ENCODE assay signal across 10 cellular contexts in genomic region chr19:46006411-46006810, GRCh38. TPM values are rescaled to one million over a fixed set of nuclear protein-coding genes. Genes with fewer than 3 reads are reported as not detected.
"Had no signal": no experiment of that assay in that cellular context is flagged by ENCODE, and none has a peak within 500 bp of the region (broad histone marks: within the 10 kb centered on the region; RNA-seq: fewer than 3 reads in every experiment).

No MANE protein-coding gene starts in this region.

- ATAC-seq: HCT116 had no signal

- H2AFZ ChIP-seq: GM23248 had no signal

- H3K4me3 Mint-ChIP-seq: HFFc6 had no signal

- H3K9me3 ChIP-seq: HAP-1 had no signal

- H3K9ac ChIP-seq: GM23248 had no signal

- H3K27ac Mint-ChIP-seq: HFFc6 had no signal

- H3K4me1 ChIP-seq: HAP-1 had no signal

- H3K36me3 ChIP-seq: HAP-1 had no signal

- FAIRE-seq: HTR-8/SVneo had no signal

- H3K27ac ChIP-seq: GM23248 had no signal

- H3K9me3 Mint-ChIP-seq: HFFc6 had no signal

- DNase-seq: GM23248, GOT3, H7, HFFc6, IMR-90 had no signal

- H3K4me3 ChIP-seq: GM23248, HAP-1 had no signal

RNA-seq across cellular contexts. Expression of gene PGLYRP1, which starts 16.4 kb away (rescaled TPM):
- total RNA-seq: GM23248, H4, H7, HFFc6, HT-29, IMR-90 had no signal
- polyA plus RNA-seq: GM23248, IMR-90 had no signal

RNA-seq across cellular contexts. Expression of gene NOVA2, which starts 32.7 kb away (rescaled TPM):
- total RNA-seq: GM23248, HT-29, IMR-90 had no signal
- polyA plus RNA-seq: GM23248 had no signal

RNA-seq across cellular contexts. Expression of gene IGFL4, which starts 34.4 kb away (rescaled TPM):
- total RNA-seq: GM23248, H4, H7, HFFc6, IMR-90 had no signal
- polyA plus RNA-seq: GM23248, IMR-90 had no signal
